Comparison of ENCODE assay signal across 11 cellular contexts in the genomic region with DNA sequence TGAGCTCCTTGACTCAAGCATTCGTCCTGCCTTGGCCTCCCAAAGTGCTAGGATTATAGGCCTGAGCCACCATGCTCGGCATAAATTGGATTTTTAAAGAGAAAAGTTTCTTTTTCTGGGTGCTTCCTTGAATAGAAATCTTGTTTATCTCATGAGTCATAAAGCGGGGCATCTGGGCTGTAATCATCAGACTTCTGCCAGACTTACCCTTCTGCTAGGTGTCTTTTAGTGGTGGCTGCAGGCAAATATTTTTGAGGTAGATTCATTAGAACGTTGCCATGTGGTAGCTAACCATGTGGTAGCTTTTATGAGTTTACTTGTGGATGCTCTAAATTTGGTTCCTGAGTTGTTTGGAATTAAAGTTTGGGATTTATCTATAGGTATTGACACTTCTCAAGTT. TPM values are rescaled to one million over a fixed set of nuclear protein-coding genes. Genes with fewer than 3 reads are reported as not detected.
DNase-seq lines count a peak whose midpoint lies in the region; ATAC-seq and TF ChIP-seq lines count a peak whose summit lies in the region.
"Had no signal": no experiment of that assay in that cellular context is flagged by ENCODE, and none has a peak within 500 bp of the region (broad histone marks: within the 10 kb centered on the region; RNA-seq: fewer than 3 reads in every experiment).

No MANE protein-coding gene starts in this region.

- CTCF ChIA-PET in activated CD4-positive, alpha-beta memory T cell treated with anti-CD3 and anti-CD28 coated beads for 36 hours (lab: Charles Lee): interaction anchor here (0.9 to 1.9 kb wide), 9 partner anchors 11 to 54 kb away, joined by 3 to 8 read pairs (median 4); no protein-coding TSS in a partner anchor

- TF ChIP-seq POLR2A in right lobe of liver (IDR thresholded peaks at IDR 0.05) (no peak), testis (IDR thresholded peaks at IDR 0.05) (no peak)

- WGBS in right lobe of liver (ENCODE audit: insufficient coverage, low coverage, low lambda C conversion rate, missing lambda C conversion rate): 82% methylated on average over 4 of the region's 4 CpGs
- 89 to 92% methylated on average over 4 of the region's 4 CpGs for WGBS in testis, 2 donors

- H3K4me1 Mint-ChIP-seq in activated CD4-positive, alpha-beta memory T cell treated with anti-CD3 and anti-CD28 coated beads for 36 hours (ENCODE audit: low read depth): peaks cover 55% of the 10 kb centered on the region

- DNase-seq in left ventricle myocardium inferior (no peak), left cardiac atrium (no peak), foreskin keratinocyte (peak; percentile 66 to 85), upper lobe of right lung (no peak), right lobe of liver (no peak), Kasumi-1 (lab: John Stamatoyannopoulos, UW) (no peak), testis (no peak)
- no peak for DNase-seq in activated CD4-positive, alpha-beta memory T cell treated with anti-CD3 and anti-CD28 coated beads for 36 hours
- DNase-seq: C1 segment of cervical spinal cord, NCI-H1092 treated with DMSO at 0.1 percent for 48 hours had no signal

- H3K4me3 Mint-ChIP-seq in activated CD4-positive, alpha-beta memory T cell treated with anti-CD3 and anti-CD28 coated beads for 36 hours: no peak overlapping the region

- POLR2A ChIA-PET in activated CD4-positive, alpha-beta memory T cell treated with anti-CD3 and anti-CD28 coated beads for 36 hours (lab: Charles Lee): no interaction called here

- H3K36me3 Mint-ChIP-seq in activated CD4-positive, alpha-beta memory T cell treated with anti-CD3 and anti-CD28 coated beads for 36 hours: peaks cover 47% of the 10 kb centered on the region

- ATAC-seq in left cardiac atrium (no peak), foreskin keratinocyte (peak; percentile 78), upper lobe of right lung (no peak), right lobe of liver (no peak)

- no peaks in the 10 kb centered on the region for H3K27me3 ChIP-seq in left ventricle myocardium inferior (ENCODE audit: low read depth)
- no peaks in the 10 kb centered on the region for H3K27me3 ChIP-seq in foreskin keratinocyte
- H3K27me3 ChIP-seq in upper lobe of right lung: no peaks in the 10 kb centered on the region
- H3K27me3 ChIP-seq in right lobe of liver: no peaks in the 10 kb centered on the region
- no peaks in the 10 kb centered on the region for H3K27me3 ChIP-seq in testis

- intact Hi-C loops in left ventricle myocardium inferior (cut with micrococcal nuclease) (no loop called here), left cardiac atrium (cut with DNase I) (no loop called here), upper lobe of right lung (cut with DNase I) (no loop called here), right lobe of liver (cut with DNase I) (no loop called here), testis (cut with DNase I; ENCODE audit: low total_unique reads) (no loop called here)
- intact Hi-C loops in activated CD4-positive, alpha-beta memory T cell treated with anti-CD3 and anti-CD28 coated beads for 36 hours (cut with micrococcal nuclease): no loop called here

- H3K27ac ChIP-seq in left ventricle myocardium inferior (replicated peaks) (peak overlapping the region; percentile 84), foreskin keratinocyte (peak overlapping the region; percentile 31), upper lobe of right lung (peak overlapping the region; percentile 13), right lobe of liver (peak overlapping the region in 1 of 3 donors; percentile 44), testis (no peak overlapping the region)
- H3K27ac ChIP-seq: parathyroid adenoma had no signal

- no peak for TF ChIP-seq CTCF in left ventricle myocardium inferior (IDR thresholded peaks at IDR 0.05; ENCODE audit: borderline replicate concordance)
- no peak for TF ChIP-seq CTCF in foreskin keratinocyte (conservative IDR thresholded peaks at IDR 0.05)
- TF ChIP-seq CTCF in upper lobe of right lung (IDR thresholded peaks at IDR 0.05): no peak
- no peak for TF ChIP-seq CTCF in right lobe of liver (IDR thresholded peaks at IDR 0.05)
- TF ChIP-seq CTCF in testis (IDR thresholded peaks at IDR 0.05): no peak

- H3K9me3 ChIP-seq in left ventricle myocardium inferior (replicated peaks) (no peaks in the 10 kb centered on the region), upper lobe of right lung (no peaks in the 10 kb centered on the region), right lobe of liver (no peaks in the 10 kb centered on the region), testis (no peaks in the 10 kb centered on the region)

- peaks cover 15% of the 10 kb centered on the region for H3K36me3 ChIP-seq in left ventricle myocardium inferior
- H3K36me3 ChIP-seq in upper lobe of right lung: peaks cover 37% of the 10 kb centered on the region
- peaks cover 0 to 8% (median 0%) of the 10 kb centered on the region in 4 donors for H3K36me3 ChIP-seq in right lobe of liver
- no peaks in the 10 kb centered on the region for H3K36me3 ChIP-seq in testis (ENCODE audit: low read depth, missing control alignments)

- peaks cover 86% of the 10 kb centered on the region for H3K4me1 ChIP-seq in left ventricle myocardium inferior
- peaks cover 12% of the 10 kb centered on the region for H3K4me1 ChIP-seq in foreskin keratinocyte
- peaks cover 70% of the 10 kb centered on the region for H3K4me1 ChIP-seq in upper lobe of right lung
- peaks cover 0 to 15% (median 7%) of the 10 kb centered on the region in 4 donors for H3K4me1 ChIP-seq in right lobe of liver
- peaks cover 11% of the 10 kb centered on the region for H3K4me1 ChIP-seq in testis

- H3K27ac Mint-ChIP-seq in activated CD4-positive, alpha-beta memory T cell treated with anti-CD3 and anti-CD28 coated beads for 36 hours: peak overlapping the region; percentile 54

- H3K4me3 ChIP-seq in left ventricle myocardium inferior: no peak overlapping the region
- no peak overlapping the region for H3K4me3 ChIP-seq in upper lobe of right lung
- H3K4me3 ChIP-seq in right lobe of liver: no peak overlapping the region
- H3K4me3 ChIP-seq in testis: no peak overlapping the region

- no peaks in the 10 kb centered on the region for H3K27me3 Mint-ChIP-seq in activated CD4-positive, alpha-beta memory T cell treated with anti-CD3 and anti-CD28 coated beads for 36 hours

- no peaks in the 10 kb centered on the region for H3K9me3 Mint-ChIP-seq in activated CD4-positive, alpha-beta memory T cell treated with anti-CD3 and anti-CD28 coated beads for 36 hours

RNA-seq across cellular contexts. Expression of gene PGS1, which starts 13.4 kb away (rescaled TPM):
- 17.1 TPM for total RNA-seq in left ventricle myocardium inferior
- total RNA-seq in left cardiac atrium: 10 to 100 TPM; 17.7 to 24.3 TPM
- total RNA-seq in activated CD4-positive, alpha-beta memory T cell treated with anti-CD3 and anti-CD28 coated beads for 36 hours: 10 to 100 TPM; 75.8 to 78.1 TPM
- 14.8 and 14.9 TPM in 2 replicates for total RNA-seq in foreskin keratinocyte
- 12.3 and 14.3 TPM in 2 replicates for polyA plus RNA-seq in foreskin keratinocyte
- 95.5 TPM for total RNA-seq in upper lobe of right lung
- total RNA-seq in right lobe of liver: 10 to 100 TPM in 5 of 6 experiments, 1 to 10 TPM in 1; 8.8 to 17.5 (median 13.4) TPM
- total RNA-seq in testis: 10 to 100 TPM; 50.4 to 58.4 TPM
- 34.9 TPM for polyA plus RNA-seq in testis (ENCODE audit: insufficient read depth, low read depth, low replicate concordance)

RNA-seq across cellular contexts. Expression of gene SOCS3, which starts 32.0 kb away (rescaled TPM):
- total RNA-seq in left ventricle myocardium inferior (9.5 TPM), left cardiac atrium (10 to 100 TPM; 15.1 to 78.1 TPM), foreskin keratinocyte (3.7 and 3.9 TPM in 2 replicates), upper lobe of right lung (82.0 TPM), right lobe of liver (10 to 100 TPM in 4 of 6 experiments, 1 to 10 TPM in 2; 1.2 to 87.3 (median 24.1) TPM), testis (10 to 100 TPM in 1 of 2 donors, 1 to 10 TPM in 1; 2.2 to 17.8 TPM)
- total RNA-seq in activated CD4-positive, alpha-beta memory T cell treated with anti-CD3 and anti-CD28 coated beads for 36 hours: 100 to 1,000 TPM; 162 to 167 TPM
- polyA plus RNA-seq in foreskin keratinocyte (1.7 and 2.4 TPM in 2 replicates), testis (ENCODE audit: insufficient read depth, low read depth, low replicate concordance) (9.6 TPM)

Comparison
In these comparisons a context has a peak if more than half of its experiments do, and no peak if none do; other contexts are left out.
1. DNase-seq: peak in foreskin keratinocyte (2 of 2); none in left ventricle myocardium inferior (single experiment), left cardiac atrium (single experiment), activated CD4-positive, alpha-beta memory T cell treated with anti-CD3 and anti-CD28 coated beads for 36 hours (single experiment), upper lobe of right lung (single experiment), right lobe of liver (0 of 3), Kasumi-1 (0 of 2) and testis (single experiment).
2. H3K27ac ChIP-seq: peak in left ventricle myocardium inferior (single experiment), foreskin keratinocyte (single experiment) and upper lobe of right lung (single experiment); none in testis (0 of 2).